ENCODE assay signal across 8 cellular contexts in the genomic region with DNA sequence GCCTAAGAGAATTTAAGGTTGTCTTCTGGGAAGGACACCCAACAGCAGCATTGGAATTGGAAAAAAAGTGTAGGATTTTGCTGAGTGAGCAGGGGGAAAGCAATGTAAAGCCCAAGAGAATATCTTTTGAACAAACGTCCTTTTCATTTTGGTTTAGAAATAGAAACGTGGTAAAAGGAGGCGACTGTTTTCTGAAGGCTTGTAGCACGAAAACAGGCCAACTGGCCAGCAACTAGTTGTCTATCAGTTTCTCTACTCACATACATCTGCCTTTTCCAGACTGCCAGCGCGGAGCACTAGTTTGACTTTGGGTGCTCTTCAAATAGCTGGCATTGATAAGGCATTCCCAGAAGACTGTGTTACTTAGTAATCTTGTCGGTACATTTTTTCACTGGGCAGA. TPM values are rescaled to one million over a fixed set of nuclear protein-coding genes. Genes with fewer than 3 reads are reported as not detected.
DNase-seq lines count a peak whose midpoint lies in the region; ATAC-seq, FAIRE-seq and TF ChIP-seq lines count a peak whose summit lies in the region.

No MANE protein-coding gene starts in this region.

- H3K4me1 ChIP-seq in A549 = peaks cover 28% of the 10 kb centered on the region

- H3K4me1 Mint-ChIP-seq in IgD-negative memory B cell = peaks cover 25 to 49% (median 41%) of the 10 kb centered on the region in 3 donors
- H3K4me1 Mint-ChIP-seq in naive thymus-derived CD8-positive, alpha-beta T cell = peaks cover 37 to 84% (median 78%) of the 10 kb centered on the region in 4 donors

- H3K36me3 Mint-ChIP-seq in IgD-negative memory B cell = no peaks in the 10 kb centered on the region
- H3K36me3 Mint-ChIP-seq in naive thymus-derived CD8-positive, alpha-beta T cell = peaks cover 0 to 5% (median 0%) of the 10 kb centered on the region in 3 donors

- peak overlapping the region; percentile 84 to 99 (median 96) for H3K4me3 Mint-ChIP-seq in IgD-negative memory B cell
- peak overlapping the region; percentile 87 to 98 (median 94) for H3K4me3 Mint-ChIP-seq in naive thymus-derived CD8-positive, alpha-beta T cell

- 88% methylated on average over 7 of the region's 7 CpGs for WGBS in A549 (ENCODE audit: missing lambda C conversion rate)

- intact Hi-C loops in dorsolateral prefrontal cortex (cut with DNase I) = loop anchor here (1.0 to 10.0 kb wide), 7 partner anchors 33 to 363 kb away; a partner anchor contains a TSS

- no peak for TF ChIP-seq POLR2A in A549 (IDR thresholded peaks at IDR 0.05; ENCODE audit: low read length)

- ATAC-seq in A549 = no peak
- ATAC-seq in naive thymus-derived CD8-positive, alpha-beta T cell = no peak
- no peak for ATAC-seq in GM19463 (IDR thresholded peaks at IDR 0.05; ENCODE audit: unreplicated experiment)
- ATAC-seq in GM18858 (IDR thresholded peaks at IDR 0.05; ENCODE audit: unreplicated experiment) = no peak

- H3K27me3 ChIP-seq in dorsolateral prefrontal cortex (no peaks in the 10 kb centered on the region), brain microvascular endothelial cell (replicated peaks) (no peaks in the 10 kb centered on the region)

- POLR2A ChIA-PET in A549 (lab: Yijun Ruan, JAX) = no interaction called here
- POLR2A ChIA-PET in naive thymus-derived CD8-positive, alpha-beta T cell (lab: Charles Lee) = interaction anchor here (1.5 to 13.2 kb wide), 12 partner anchors 7 to 212 kb away, joined by 6 to 329 read pairs (median 13); a partner anchor contains a TSS

- H3K4me2 ChIP-seq in A549 = peak overlapping the region; percentile 80

- no peak for TF ChIP-seq CTCF in A549 (IDR thresholded peaks at IDR 0.05)
- TF ChIP-seq CTCF in dorsolateral prefrontal cortex (IDR thresholded peaks at IDR 0.05 in 54 of 56, conservative IDR thresholded peaks at IDR 0.05 in 2 of 56; ENCODE audit: low read depth in 1 of 56, partially characterized antibody in 56 of 56) = no peak
- TF ChIP-seq CTCF in brain microvascular endothelial cell (IDR thresholded peaks at IDR 0.05; ENCODE audit: low read depth, low read length, missing control alignments) = no peak

- no peak for TF ChIP-seq EP300 in A549 (IDR thresholded peaks at IDR 0.05)

- H3K4me3 ChIP-seq in A549 (peak overlapping the region; percentile 76; the same call in 2 of the 3 replicates), dorsolateral prefrontal cortex (peak overlapping the region; percentile 58 to 98 (median 93)), brain microvascular endothelial cell (ENCODE audit: low read depth, low read length) (no peak overlapping the region)

- H3K27ac Mint-ChIP-seq in IgD-negative memory B cell = peak overlapping the region; percentile 84 to 98 (median 96)
- peak overlapping the region; percentile 94 to 99 (median 98) for H3K27ac Mint-ChIP-seq in naive thymus-derived CD8-positive, alpha-beta T cell

- no peaks in the 10 kb centered on the region for H3K9me3 Mint-ChIP-seq in IgD-negative memory B cell
- H3K9me3 Mint-ChIP-seq in naive thymus-derived CD8-positive, alpha-beta T cell = no peaks in the 10 kb centered on the region

- no peak for TF ChIP-seq RAD21 in A549 (conservative IDR thresholded peaks at IDR 0.05 in 1 of 2, IDR thresholded peaks at IDR 0.05 in 1 of 2)

- in situ Hi-C loops in brain microvascular endothelial cell (cut with HindIII; ENCODE audit: low pct_ligation_motif_present, low sequenced_read_pairs) = no loop called here

- H3K27ac ChIP-seq in A549 (no peak overlapping the region; a peak in 1 of 6 replicates), dorsolateral prefrontal cortex (peak overlapping the region; percentile 86 to 99 (median 98)), brain microvascular endothelial cell (no peak overlapping the region)

- H3K36me3 ChIP-seq in brain microvascular endothelial cell (replicated peaks) = no peaks in the 10 kb centered on the region

- no peaks in the 10 kb centered on the region for H3K9me3 ChIP-seq in A549

- FAIRE-seq in A549 (lab: Jason Lieb, UNC) = no peak

- H3K27me3 Mint-ChIP-seq in IgD-negative memory B cell = no peaks in the 10 kb centered on the region
- no peaks in the 10 kb centered on the region for H3K27me3 Mint-ChIP-seq in naive thymus-derived CD8-positive, alpha-beta T cell

- DNase-seq in A549 (ENCODE audit: low read depth in 1 of 2, low spot score in 1 of 2) (no peak), dorsolateral prefrontal cortex (no peak), brain microvascular endothelial cell (no peak), putamen (ENCODE audit: low spot score) (no peak)
- DNase-seq in naive thymus-derived CD8-positive, alpha-beta T cell = no peak

- CTCF ChIA-PET in A549 (lab: Yijun Ruan, JAX) = interaction anchor here (0.7 to 7.5 kb wide), 4 partner anchors 9 to 135 kb away, joined by 3 to 64 read pairs (median 6); no protein-coding TSS in a partner anchor

TF ChIP-seq in A549, 52 proteins besides CTCF, POLR2A, EP300 and RAD21:
- TF ChIP-seq GATA3 (IDR thresholded peaks at IDR 0.05; ENCODE audit: borderline replicate concordance) = no peak
- no peak for TF ChIP-seq SREBF2 (IDR thresholded peaks at IDR 0.05)
- no peak for TF ChIP-seq HOXB5 (CRISPR knock-in tag; IDR thresholded peaks at IDR 0.05)
- TF ChIP-seq HEYL (CRISPR knock-in tag; IDR thresholded peaks at IDR 0.05) = no peak
- TF ChIP-seq RNF2 (IDR thresholded peaks at IDR 0.05; ENCODE audit: borderline replicate concordance, low read depth) = no peak
- TF ChIP-seq CEBPB (IDR thresholded peaks at IDR 0.05) = no peak
- no peak for TF ChIP-seq BHLHE40 (IDR thresholded peaks at IDR 0.05; ENCODE audit: low read depth, low read length)
- no peak for TF ChIP-seq FOXS1 (CRISPR knock-in tag; IDR thresholded peaks at IDR 0.05)

RNA-seq across cellular contexts. Expression of a gene that starts 1.2 kb away (rescaled TPM):
- polyA plus RNA-seq in A549 (2011; rRNA removed) (14.7 and 15.9 TPM in 2 replicates), A549 (2017; fragmentation: RNase III; extraction: RNeasy Plus Mini Kit Qiagen cat#74134 plus additional on column Dnase treatment) (5.6 to 6.6 TPM (median 6.3 TPM) in 3 replicates), IgD-negative memory B cell (2.9 TPM)
- 4.0 and 4.8 TPM in 2 replicates for polyA plus RNA-seq in A549 (2012; cell fraction: cytosol; rRNA removed)
- polyA plus RNA-seq in A549 (2012; cell fraction: nucleus; rRNA removed) = 2.8 and 3.6 TPM in 2 replicates
- 10.0 and 10.4 TPM in 2 replicates for polyA minus RNA-seq in A549 (2011; rRNA and poly(A)+ RNA removed)
- total RNA-seq in dorsolateral prefrontal cortex = 10 to 100 TPM; 10.3 to 21.7 (median 16.1) TPM
- 10 to 100 TPM; 52.2 to 53.3 TPM for total RNA-seq in naive thymus-derived CD8-positive, alpha-beta T cell
- polyA plus RNA-seq in naive thymus-derived CD8-positive, alpha-beta T cell = 10 to 100 TPM; 10.0 to 19.2 (median 14.2) TPM

Comparison
In these comparisons a context has a peak if more than half of its experiments do, and no peak if none do; other contexts are left out.
1. H3K27ac ChIP-seq: peak in dorsolateral prefrontal cortex (59 of 59); none in A549 (0 of 2) and brain microvascular endothelial cell (single experiment).